In the genomic region with DNA sequence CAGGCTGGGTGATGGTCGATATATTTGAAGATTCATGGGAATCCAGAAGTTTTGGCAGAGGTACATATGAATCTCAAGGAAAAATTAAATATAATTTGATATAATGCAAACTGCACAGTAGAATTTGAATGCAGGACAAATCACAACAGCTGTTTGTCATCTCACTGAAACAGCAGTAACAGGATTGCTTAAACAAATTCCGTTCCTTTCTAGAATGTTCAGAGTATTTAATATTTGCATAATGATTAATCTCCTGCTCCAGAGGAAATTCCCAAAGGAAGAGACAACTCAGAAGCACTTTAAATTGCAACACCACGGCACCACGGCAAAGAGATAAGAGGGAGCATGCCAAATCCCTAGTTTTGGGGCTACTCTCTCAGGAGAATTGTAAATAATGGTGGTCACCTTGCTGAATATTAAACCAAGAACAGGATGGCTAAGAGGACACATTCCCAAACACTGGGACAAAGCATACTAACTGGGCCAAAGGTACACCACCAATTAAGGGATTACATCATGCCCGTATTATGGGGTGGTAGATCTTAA, we compare ENCODE assay signal across 1 cellular context.
TF ChIP-seq lines count a peak whose summit lies in the region.

No MANE protein-coding gene starts in this region.

TF ChIP-seq in A549, 52 proteins besides CTCF, POLR2A, EP300 and RAD21 (continued from another document):
- TF ChIP-seq, protein P1, sequence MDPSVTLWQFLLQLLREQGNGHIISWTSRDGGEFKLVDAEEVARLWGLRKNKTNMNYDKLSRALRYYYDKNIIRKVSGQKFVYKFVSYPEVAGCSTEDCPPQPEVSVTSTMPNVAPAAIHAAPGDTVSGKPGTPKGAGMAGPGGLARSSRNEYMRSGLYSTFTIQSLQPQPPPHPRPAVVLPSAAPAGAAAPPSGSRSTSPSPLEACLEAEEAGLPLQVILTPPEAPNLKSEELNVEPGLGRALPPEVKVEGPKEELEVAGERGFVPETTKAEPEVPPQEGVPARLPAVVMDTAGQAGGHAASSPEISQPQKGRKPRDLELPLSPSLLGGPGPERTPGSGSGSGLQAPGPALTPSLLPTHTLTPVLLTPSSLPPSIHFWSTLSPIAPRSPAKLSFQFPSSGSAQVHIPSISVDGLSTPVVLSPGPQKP (IDR thresholded peaks at IDR 0.05; ENCODE audit: low read depth, low read length): no peak
- no peak for TF ChIP-seq KDM1A (IDR thresholded peaks at IDR 0.05; ENCODE audit: low read depth)
- no peak for TF ChIP-seq HOXA7 (CRISPR knock-in tag; IDR thresholded peaks at IDR 0.05)
- TF ChIP-seq ZSCAN20 (CRISPR knock-in tag; IDR thresholded peaks at IDR 0.05): no peak
- TF ChIP-seq JUNB (IDR thresholded peaks at IDR 0.05): peak; percentile 88
- TF ChIP-seq, protein P2, sequence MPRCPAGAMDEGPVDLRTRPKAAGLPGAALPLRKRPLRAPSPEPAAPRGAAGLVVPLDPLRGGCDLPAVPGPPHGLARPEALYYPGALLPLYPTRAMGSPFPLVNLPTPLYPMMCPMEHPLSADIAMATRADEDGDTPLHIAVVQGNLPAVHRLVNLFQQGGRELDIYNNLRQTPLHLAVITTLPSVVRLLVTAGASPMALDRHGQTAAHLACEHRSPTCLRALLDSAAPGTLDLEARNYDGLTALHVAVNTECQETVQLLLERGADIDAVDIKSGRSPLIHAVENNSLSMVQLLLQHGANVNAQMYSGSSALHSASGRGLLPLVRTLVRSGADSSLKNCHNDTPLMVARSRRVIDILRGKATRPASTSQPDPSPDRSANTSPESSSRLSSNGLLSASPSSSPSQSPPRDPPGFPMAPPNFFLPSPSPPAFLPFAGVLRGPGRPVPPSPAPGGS (IDR thresholded peaks at IDR 0.05): peak; percentile 90
- TF ChIP-seq RCOR1 (IDR thresholded peaks at IDR 0.05; ENCODE audit: low read depth, low read length): no peak
- no peak for TF ChIP-seq ZFP36 (IDR thresholded peaks at IDR 0.05; ENCODE audit: borderline replicate concordance, partially characterized antibody)
- no peak for TF ChIP-seq MYC (IDR thresholded peaks at IDR 0.05; ENCODE audit: borderline replicate concordance, low read length)
- no peak for TF ChIP-seq POLR2AphosphoS2 (conservative IDR thresholded peaks at IDR 0.05; ENCODE audit: low read length)
- TF ChIP-seq FOSL2 (IDR thresholded peaks at IDR 0.05): peak; percentile 86
- TF ChIP-seq FOSL2 (CRISPR knock-in tag; IDR thresholded peaks at IDR 0.05): peak; percentile 82
- TF ChIP-seq TP53 (CRISPR knock-in tag; IDR thresholded peaks at IDR 0.05): no peak
- no peak for TF ChIP-seq MAFK (IDR thresholded peaks at IDR 0.05; ENCODE audit: partially characterized antibody)
